In genomic region chr12:1519642-1520041, GRCh38 we compare ENCODE assay signal across 14 cellular contexts.
DNase-seq lines count a peak whose midpoint lies in the region; ATAC-seq and TF ChIP-seq lines count a peak whose summit lies in the region.
"Had no signal": no experiment of that assay in that cellular context is flagged by ENCODE, and none has a peak within 500 bp of the region (broad histone marks: within the 10 kb centered on the region; RNA-seq: fewer than 3 reads in every experiment).

No MANE protein-coding gene starts in this region.

- H3K27ac ChIP-seq in HCT116 (ENCODE audit: low read depth, low read length), result no peak overlapping the region
- peak overlapping the region; percentile 78 for H3K27ac ChIP-seq in epithelial cell of prostate
- peak overlapping the region; percentile 36 for H3K27ac ChIP-seq in osteoblast (ENCODE audit: low read depth, low read length)
- H3K27ac ChIP-seq in aorta (ENCODE audit: low read depth in 1 of 2, low read length in 2 of 2), result no peak overlapping the region
- H3K27ac ChIP-seq: brain microvascular endothelial cell, heart right ventricle, ovary had no signal

- H3K27me3 ChIP-seq in HCT116 (ENCODE audit: insufficient read depth, low read length) (peaks cover 10% of the 10 kb centered on the region; the same call in 1 of the 2 replicates), osteoblast (ENCODE audit: insufficient read depth, low read length) (no peaks in the 10 kb centered on the region), aorta (ENCODE audit: control insufficient read depth in 1 of 2, insufficient read depth in 2 of 2, low read length in 1 of 2) (no peaks in the 10 kb centered on the region)
- H3K27me3 ChIP-seq: brain microvascular endothelial cell, ovary had no signal

- H3K9me3 ChIP-seq in HCT116 (ENCODE audit: control insufficient read depth in 1 of 2, insufficient read depth in 1 of 2, low read depth in 1 of 2, low read length in 2 of 2) (peaks cover 0 to 3% of the 10 kb centered on the region in 2 experiments; a peak in 1 of 4 replicates), osteoblast (ENCODE audit: low read depth, low read length) (no peaks in the 10 kb centered on the region), aorta (ENCODE audit: control insufficient read depth, low read length) (no peaks in the 10 kb centered on the region)
- H3K9me3 ChIP-seq: ovary had no signal

- H2AFZ ChIP-seq in HCT116 (ENCODE audit: low read depth, low read length, poor library complexity, severe bottlenecking), result no peak overlapping the region
- no peak overlapping the region for H2AFZ ChIP-seq in osteoblast (ENCODE audit: low read length)

- H3K36me3 ChIP-seq in HCT116 (ENCODE audit: control insufficient read depth in 1 of 2, insufficient read depth in 2 of 2, low read length in 2 of 2), result no peaks in the 10 kb centered on the region
- no peaks in the 10 kb centered on the region for H3K36me3 ChIP-seq in osteoblast (ENCODE audit: insufficient read depth, low read length)
- H3K36me3 ChIP-seq in aorta (ENCODE audit: control insufficient read depth in 1 of 2, insufficient read depth in 2 of 2, low read length in 1 of 2), result no peaks in the 10 kb centered on the region
- H3K36me3 ChIP-seq: brain microvascular endothelial cell, heart right ventricle, ovary had no signal

- H3K9me2 ChIP-seq in HCT116 (ENCODE audit: insufficient read depth), result no peaks in the 10 kb centered on the region

- DNase-seq in HCT116 (ENCODE audit: low read depth, low spot score) (no peak), RPMI8226 (peak; percentile 32), epithelial cell of prostate (ENCODE audit: low read depth, low spot score) (no peak), osteoblast (ENCODE audit: insufficient read length, low spot score, missing footprints) (no peak), aorta (no peak), T-helper 2 cell (no peak), NCI-H748 treated with DMSO at 0.1 percent for 48 hours (lab: John Stamatoyannopoulos, UW) (no peak)
- DNase-seq: activated CD4-positive, CD25-positive, alpha-beta regulatory T cell treated with anti-CD3 and anti-CD28 coated beads, Interleukin-2, amount 50 U/mL, for 72 hours; activated naive CD4-positive, alpha-beta T cell treated with anti-CD3 and anti-CD28 coated beads, Interleukin-2, amount 10 ng/mL, durations not matched to agents 7 days and 5 days; heart right ventricle; KBM-7; T-helper 17 cell had no signal

- no peak for TF ChIP-seq POLR2A in HCT116 (IDR thresholded peaks at IDR 0.05; ENCODE audit: borderline replicate concordance, extremely low read depth, insufficient read depth, insufficient read length)

- CTCF ChIA-PET in HCT116 (lab: Charles Lee), result no interaction called here

- WGBS in aorta, 2 donors, result 21 to 26% methylated on average over 5 of the region's 5 CpGs

- H3K4me1 ChIP-seq in HCT116 (ENCODE audit: control insufficient read depth in 1 of 2, insufficient read depth in 2 of 2, low read length in 2 of 2), result peaks cover 16 to 18% of the 10 kb centered on the region in 2 experiments
- peaks cover 26% of the 10 kb centered on the region for H3K4me1 ChIP-seq in osteoblast (ENCODE audit: insufficient read depth, low read length)
- no peaks in the 10 kb centered on the region for H3K4me1 ChIP-seq in aorta (ENCODE audit: control insufficient read depth in 1 of 2, insufficient read depth in 2 of 2, low read length in 2 of 2)

- RAD21 ChIA-PET in HCT116 (lab: Charles Lee; ENCODE audit: low non-redundant PET in 1 of 2, low total read pairs in 2 of 2, uncharacterized antibody in 2 of 2, unreplicated experiment in 2 of 2), result no interaction called here

- no peak overlapping the region for H3K4me3 ChIP-seq in HCT116 (replicated peaks in 1 of 2; ENCODE audit: low read depth in 1 of 2, low read length in 2 of 2)
- H3K4me3 ChIP-seq in osteoblast (ENCODE audit: insufficient read depth, low read length), result peak overlapping the region; percentile 43
- no peak overlapping the region for H3K4me3 ChIP-seq in aorta (ENCODE audit: low read length in 2 of 2)
- H3K4me3 ChIP-seq: heart right ventricle, ovary had no signal

- H3K79me2 ChIP-seq in HCT116 (ENCODE audit: insufficient read depth, low read length), result no peaks in the 10 kb centered on the region
- H3K79me2 ChIP-seq in osteoblast (ENCODE audit: insufficient read depth, low read length), result no peaks in the 10 kb centered on the region

- intact Hi-C loops in HCT116 (cut with micrococcal nuclease), result no loop called here
- intact Hi-C loops in aorta (cut with DNase I), result no loop called here

- H3K9ac ChIP-seq in HCT116 (ENCODE audit: low read length), result no peak overlapping the region

- no TSS peak for BruUV-seq in HCT116 (replicated peaks; lab: Mats Ljungman, UMichigan)

- ATAC-seq in HCT116, result peak; percentile 23; the same call in 1 of the 2 replicates
- ATAC-seq in aorta (ENCODE audit: low FRiP score), result no peak
- ATAC-seq: T-helper 17 cell had no signal

- H3K4me2 ChIP-seq in HCT116 (ENCODE audit: low read length), result peak overlapping the region; percentile 67
- H3K4me2 ChIP-seq in osteoblast (ENCODE audit: insufficient read depth, low read length), result peak overlapping the region; percentile 80

- no peak for TF ChIP-seq CTCF in HCT116 (IDR thresholded peaks at IDR 0.05 in 2 of 3, conservative IDR thresholded peaks at IDR 0.05 in 1 of 3; ENCODE audit: borderline replicate concordance in 1 of 3, insufficient read depth in 1 of 3, low read depth in 2 of 3, low read length in 2 of 3)
- TF ChIP-seq CTCF in osteoblast (IDR thresholded peaks at IDR 0.05; ENCODE audit: extremely low read depth, low read depth, low read length), result no peak

- TF ChIP-seq RAD21 in HCT116 (IDR thresholded peaks at IDR 0.05; ENCODE audit: low read depth), result no peak

- no peaks in the 10 kb centered on the region for H4K20me1 ChIP-seq in HCT116 (ENCODE audit: insufficient read depth)
- no peaks in the 10 kb centered on the region for H4K20me1 ChIP-seq in osteoblast (ENCODE audit: insufficient read depth, low read length)

- POLR2A ChIA-PET in HCT116 (lab: Charles Lee), result no interaction called here

TF ChIP-seq in HCT116, 20 proteins besides CTCF, POLR2A, EP300 and RAD21:
- no peak for TF ChIP-seq MAX (IDR thresholded peaks at IDR 0.05)
- TF ChIP-seq JUND (IDR thresholded peaks at IDR 0.05), result no peak
- no peak for TF ChIP-seq YY1 (IDR thresholded peaks at IDR 0.05; ENCODE audit: extremely low read depth, insufficient replicate concordance, low read depth, low read length)
- TF ChIP-seq EGR1 (IDR thresholded peaks at IDR 0.05; ENCODE audit: low read depth), result no peak
- no peak for TF ChIP-seq EZH2 (IDR thresholded peaks at IDR 0.05)
- TF ChIP-seq EZH2phosphoT487 (IDR thresholded peaks at IDR 0.05; ENCODE audit: borderline replicate concordance), result no peak

Comparison
In these comparisons a context has a peak if more than half of its experiments do, and no peak if none do; other contexts are left out.
1. H3K27ac ChIP-seq: peak in epithelial cell of prostate (single experiment) and osteoblast (single experiment); none in HCT116 (single experiment) and aorta (0 of 2).